In the genomic region with DNA sequence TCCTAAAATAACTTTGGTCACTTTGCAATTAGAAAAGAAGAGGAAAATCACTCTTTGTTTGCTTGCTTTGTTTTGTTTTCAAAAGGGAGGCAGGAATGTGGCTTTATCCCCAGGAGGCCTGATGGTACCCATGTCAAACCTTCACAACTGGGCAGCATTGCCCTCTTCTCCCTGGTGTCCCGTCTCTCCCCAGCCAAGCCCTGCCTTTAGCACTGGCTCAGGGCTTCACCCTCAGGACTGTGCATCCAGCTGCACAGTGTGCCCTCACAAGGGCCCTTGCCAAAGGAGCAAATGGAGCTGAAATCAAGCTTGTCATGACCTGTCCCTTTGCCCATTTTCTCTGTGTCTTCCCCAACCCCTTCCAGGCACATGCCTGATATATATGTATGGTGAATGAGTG, we compare ENCODE assay signal across 6 cellular contexts. TPM values are rescaled to one million over a fixed set of nuclear protein-coding genes. Genes with fewer than 3 reads are reported as not detected.
"Had no signal": no experiment of that assay in that cellular context is flagged by ENCODE, and none has a peak within 500 bp of the region (broad histone marks: within the 10 kb centered on the region; RNA-seq: fewer than 3 reads in every experiment).

No MANE protein-coding gene starts in this region.

- ATAC-seq: K562 had no signal

- H3K4me3 ChIP-seq: K562 had no signal

- DNase-seq: GOT3, H9, HCEC 1CT, IMR-90 had no signal

- H3K4me3 Mint-ChIP-seq: H9 had no signal

RNA-seq across cellular contexts. Expression of gene ATP13A5, which starts 29.1 kb away (rescaled TPM):
- total RNA-seq: H9, HT-29, IMR-90, K562 had no signal
- polyA plus RNA-seq: IMR-90, K562 had no signal
